In genomic region chr9:109117856-109118801, GRCh38 we compare ENCODE assay signal across 7 cellular contexts. TPM values are rescaled to one million over a fixed set of nuclear protein-coding genes. Genes with fewer than 3 reads are reported as not detected.
DNase-seq lines count a peak whose midpoint lies in the region; ATAC-seq and TF ChIP-seq lines count a peak whose summit lies in the region.

No MANE protein-coding gene starts in this region.

- peak overlapping the region; percentile 99 for H3K4me2 ChIP-seq in skeletal muscle satellite cell (ENCODE audit: low read length)

- peak overlapping the region; percentile 89 to 94 for H3K27ac Mint-ChIP-seq in activated naive CD4-positive, alpha-beta T cell treated with anti-CD3 and anti-CD28 coated beads, Interleukin-2, amount 50 U/mL, for 72 hours

- H3K27me3 ChIP-seq in right cardiac atrium (ENCODE audit: control insufficient read depth, insufficient read depth) (no peaks in the 10 kb centered on the region), skeletal muscle satellite cell (ENCODE audit: control insufficient read depth, insufficient read depth, low read length) (no peaks in the 10 kb centered on the region)

- H3K9ac ChIP-seq in skeletal muscle satellite cell (ENCODE audit: low read depth, low read length) = peak overlapping the region; percentile 95

- intact Hi-C loops in right cardiac atrium (cut with DNase I) = no loop called here

- H3K36me3 ChIP-seq in skeletal muscle satellite cell (ENCODE audit: insufficient read depth, low read length) = no peaks in the 10 kb centered on the region

- H3K9me3 ChIP-seq in right cardiac atrium (ENCODE audit: control insufficient read depth, low read length) (no peaks in the 10 kb centered on the region), skeletal muscle satellite cell (replicated peaks; ENCODE audit: low read length) (no peaks in the 10 kb centered on the region)

- ATAC-seq in activated naive CD4-positive, alpha-beta T cell treated with anti-CD3 and anti-CD28 coated beads, Interleukin-2, amount 50 U/mL, for 72 hours = peak; percentile 39 to 62
- peak; percentile 30 to 52 for ATAC-seq in right cardiac atrium
- no peak for ATAC-seq in HG03571 (IDR thresholded peaks at IDR 0.05; ENCODE audit: unreplicated experiment)
- no peak for ATAC-seq in GM18907 (IDR thresholded peaks at IDR 0.05; ENCODE audit: unreplicated experiment)

- CTCF ChIA-PET in HEK293T (lab: Yijun Ruan, JAX) = no interaction called here

- peak overlapping the region; percentile 84 for H3K27ac ChIP-seq in right cardiac atrium (ENCODE audit: low read length)

- H3K9me3 Mint-ChIP-seq in activated naive CD4-positive, alpha-beta T cell treated with anti-CD3 and anti-CD28 coated beads, Interleukin-2, amount 50 U/mL, for 72 hours = no peaks in the 10 kb centered on the region

- POLR2A ChIA-PET in HEK293T (lab: Yijun Ruan, JAX) = interaction anchor here (1.0 to 4.0 kb wide), 3 partner anchors 10 to 201 kb away, joined by 3 to 29 read pairs (median 3); no protein-coding TSS in a partner anchor

- peaks cover 7% of the 10 kb centered on the region for H3K4me1 ChIP-seq in right cardiac atrium (ENCODE audit: control insufficient read depth, insufficient read depth, low read length)
- H3K4me1 ChIP-seq in skeletal muscle satellite cell (ENCODE audit: control insufficient read depth, insufficient read depth, low read length) = peaks cover 49% of the 10 kb centered on the region

- H3K36me3 Mint-ChIP-seq in activated naive CD4-positive, alpha-beta T cell treated with anti-CD3 and anti-CD28 coated beads, Interleukin-2, amount 50 U/mL, for 72 hours = peaks cover 21 to 34% of the 10 kb centered on the region in 2 donors

- no peak for DNase-seq in HEK293T (ENCODE audit: extremely low spot score)
- DNase-seq in SIG-M5 (lab: John Stamatoyannopoulos, UW) = peak; percentile 44
- DNase-seq in activated naive CD4-positive, alpha-beta T cell treated with anti-CD3 and anti-CD28 coated beads, Interleukin-2, amount 50 U/mL, for 72 hours (ENCODE audit: low spot score in 2 of 2) = peak in 1 of 2 donors; percentile 33
- peak; percentile 67 to 86 (median 76) for DNase-seq in right cardiac atrium

- 23% methylated on average over 14 of the region's 14 CpGs for WGBS in right cardiac atrium

- H3K4me3 ChIP-seq in right cardiac atrium (ENCODE audit: low read length) (peak overlapping the region; percentile 83), skeletal muscle satellite cell (ENCODE audit: low read length) (peak overlapping the region; percentile 99)

TF ChIP-seq in HEK293T, 16 proteins besides CTCF, POLR2A, EP300 and RAD21:
- TF ChIP-seq PKNOX1 (IDR thresholded peaks at IDR 0.05) = peak; percentile 60
- no peak for TF ChIP-seq FOXA1 (IDR thresholded peaks at IDR 0.05)
- TF ChIP-seq CTBP1 (IDR thresholded peaks at IDR 0.05; ENCODE audit: borderline replicate concordance) = 0 out of 2 replicates have a peak, but pooled peaks have one; percentile 16

RNA-seq across cellular contexts. Expression of gene TMEM245, which starts 1.6 kb away (rescaled TPM):
- 10 to 100 TPM; 15.7 to 23.5 TPM for total RNA-seq in activated naive CD4-positive, alpha-beta T cell treated with anti-CD3 and anti-CD28 coated beads, Interleukin-2, amount 50 U/mL, for 72 hours
- total RNA-seq in right cardiac atrium = 100 to 1,000 TPM in 2 of 4 donors, 10 to 100 TPM in 2; 81.4 to 136 (median 99.6) TPM
- polyA plus RNA-seq in right cardiac atrium = 25.6 TPM
- total RNA-seq in skeletal muscle satellite cell (2012; rRNA removed) = 29.3 and 34.2 TPM in 2 replicates

RNA-seq across cellular contexts. Expression of gene FRRS1L, which starts 48.9 kb away (rescaled TPM):
- total RNA-seq in activated naive CD4-positive, alpha-beta T cell treated with anti-CD3 and anti-CD28 coated beads, Interleukin-2, amount 50 U/mL, for 72 hours = not detected
- total RNA-seq in right cardiac atrium = 1 to 10 TPM; 3.9 to 5.9 (median 4.4) TPM
- 0.91 TPM for polyA plus RNA-seq in right cardiac atrium
- under 0.01 TPM in 1 of 2 replicates, not detected in the other for total RNA-seq in skeletal muscle satellite cell (2012; rRNA removed)

Comparison
In these comparisons a context has a peak if more than half of its experiments do, and no peak if none do; other contexts are left out.
1. ATAC-seq: peak in activated naive CD4-positive, alpha-beta T cell treated with anti-CD3 and anti-CD28 coated beads, Interleukin-2, amount 50 U/mL, for 72 hours (2 of 2) and right cardiac atrium (2 of 2); none in HG03571 (single experiment) and GM18907 (single experiment).
2. RNA of gene FRRS1L, which starts 48.9 kb away (total RNA-seq): 3.9 to 5.9 TPM in right cardiac atrium; not detected in activated naive CD4-positive, alpha-beta T cell treated with anti-CD3 and anti-CD28 coated beads, Interleukin-2, amount 50 U/mL, for 72 hours; every median in the first group is over 4 times any median in the second.